ENCODE assay signal across 11 cellular contexts in genomic region chr11:132685174-132685611, GRCh38.
A peak's percentile ranks its signal among the peaks of the same experiment; 100 is the strongest.
DNase-seq lines count a peak whose midpoint lies in the region; ATAC-seq and TF ChIP-seq lines count a peak whose summit lies in the region.
"Had no signal": no experiment of that assay in that cellular context is flagged by ENCODE, and none has a peak within 500 bp of the region (broad histone marks: within the 10 kb centered on the region; RNA-seq: fewer than 3 reads in every experiment).

No MANE protein-coding gene starts in this region.

- H3K9me3 Mint-ChIP-seq in activated naive CD8-positive, alpha-beta T cell treated with anti-CD3 and anti-CD28 coated beads, Interleukin-2, amount 10 ng/mL, durations not matched to agents 7 days and 5 days = no peaks in the 10 kb centered on the region
- H3K9me3 Mint-ChIP-seq in activated naive CD8-positive, alpha-beta T cell treated with anti-CD3 and anti-CD28 coated beads for 36 hours = no peaks in the 10 kb centered on the region
- no peaks in the 10 kb centered on the region for H3K9me3 Mint-ChIP-seq in chondrocyte (ENCODE audit: low read depth)
- no peaks in the 10 kb centered on the region for H3K9me3 Mint-ChIP-seq in stimulated activated effector memory CD8-positive, alpha-beta T cell treated with anti-CD3 and anti-CD28 coated beads, Interleukin-12 subunit alpha, Interleukin-12 subunit beta, amount 100 ng/mL, for 72 hours
- H3K9me3 Mint-ChIP-seq in WTC11 = no peaks in the 10 kb centered on the region; the same call in 1 of the 2 replicates
- H3K9me3 Mint-ChIP-seq: stimulated activated naive B cell treated with anti-CD40 and anti-IgM and Interleukin-4, amounts not matched to agents 10 μg/mL and 1 μg/mL and 100 μg/mL, for 72 hours had no signal

- no peak overlapping the region for H2AK5ac ChIP-seq in mesendoderm (ENCODE audit: low read length)

- no peak overlapping the region for H3K56ac ChIP-seq in mesendoderm (ENCODE audit: low read length)

- H2BK120ac ChIP-seq in mesendoderm (ENCODE audit: low read depth, low read length) = no peak overlapping the region

- no peak overlapping the region for H3K18ac ChIP-seq in mesendoderm (ENCODE audit: low read length)

- no peak overlapping the region for H2BK15ac ChIP-seq in mesendoderm (replicated peaks; ENCODE audit: low read depth)

- DNase-seq in activated naive CD8-positive, alpha-beta T cell treated with anti-CD3 and anti-CD28 coated beads, Interleukin-2, amount 10 ng/mL, durations not matched to agents 7 days and 5 days = no peak
- DNase-seq in activated naive CD8-positive, alpha-beta T cell treated with anti-CD3 and anti-CD28 coated beads for 36 hours = no peak
- DNase-seq in NOMO-1 treated with DMSO at 0.1 percent for 48 hours (lab: John Stamatoyannopoulos, UW; ENCODE audit: unreplicated experiment) (peak; percentile 92), chondrocyte (ENCODE audit: low spot score) (no peak), WTC11 (ENCODE audit: low spot score) (no peak), GM20000 (ENCODE audit: low spot score) (no peak), mesendoderm (no peak)
- DNase-seq in stimulated activated effector memory CD8-positive, alpha-beta T cell treated with anti-CD3 and anti-CD28 coated beads, Interleukin-12 subunit alpha, Interleukin-12 subunit beta, amount 100 ng/mL, for 72 hours (ENCODE audit: low spot score in 2 of 2) = no peak
- DNase-seq: naive thymus-derived CD8-positive, alpha-beta T cell; stimulated activated naive B cell treated with anti-CD40 and anti-IgM and Interleukin-4, amounts not matched to agents 10 μg/mL and 1 μg/mL and 100 μg/mL, for 72 hours had no signal

- H3K36me3 Mint-ChIP-seq in activated naive CD8-positive, alpha-beta T cell treated with anti-CD3 and anti-CD28 coated beads, Interleukin-2, amount 10 ng/mL, durations not matched to agents 7 days and 5 days = no peaks in the 10 kb centered on the region
- no peaks in the 10 kb centered on the region for H3K36me3 Mint-ChIP-seq in activated naive CD8-positive, alpha-beta T cell treated with anti-CD3 and anti-CD28 coated beads for 36 hours
- H3K36me3 Mint-ChIP-seq in chondrocyte (ENCODE audit: low read depth) = no peaks in the 10 kb centered on the region
- H3K36me3 Mint-ChIP-seq in stimulated activated effector memory CD8-positive, alpha-beta T cell treated with anti-CD3 and anti-CD28 coated beads, Interleukin-12 subunit alpha, Interleukin-12 subunit beta, amount 100 ng/mL, for 72 hours = no peaks in the 10 kb centered on the region
- H3K36me3 Mint-ChIP-seq in WTC11 = no peaks in the 10 kb centered on the region
- H3K36me3 Mint-ChIP-seq: naive thymus-derived CD8-positive, alpha-beta T cell; stimulated activated naive B cell treated with anti-CD40 and anti-IgM and Interleukin-4, amounts not matched to agents 10 μg/mL and 1 μg/mL and 100 μg/mL, for 72 hours had no signal

- peak; percentile 50 for ATAC-seq in activated naive CD8-positive, alpha-beta T cell treated with anti-CD3 and anti-CD28 coated beads, Interleukin-2, amount 10 ng/mL, durations not matched to agents 7 days and 5 days (ENCODE audit: low read depth)
- ATAC-seq in stimulated activated effector memory CD8-positive, alpha-beta T cell treated with anti-CD3 and anti-CD28 coated beads, Interleukin-12 subunit alpha, Interleukin-12 subunit beta, amount 100 ng/mL, for 72 hours = peak; percentile 55
- ATAC-seq in WTC11 = no peak
- ATAC-seq: naive thymus-derived CD8-positive, alpha-beta T cell; stimulated activated naive B cell treated with anti-CD40 and anti-IgM and Interleukin-4, amounts not matched to agents 10 μg/mL and 1 μg/mL and 100 μg/mL, for 72 hours had no signal

- peak overlapping the region; percentile 9 for H3K4me3 Mint-ChIP-seq in activated naive CD8-positive, alpha-beta T cell treated with anti-CD3 and anti-CD28 coated beads, Interleukin-2, amount 10 ng/mL, durations not matched to agents 7 days and 5 days
- H3K4me3 Mint-ChIP-seq in activated naive CD8-positive, alpha-beta T cell treated with anti-CD3 and anti-CD28 coated beads for 36 hours = no peak overlapping the region
- no peak overlapping the region for H3K4me3 Mint-ChIP-seq in chondrocyte (ENCODE audit: unreplicated experiment)
- H3K4me3 Mint-ChIP-seq in stimulated activated effector memory CD8-positive, alpha-beta T cell treated with anti-CD3 and anti-CD28 coated beads, Interleukin-12 subunit alpha, Interleukin-12 subunit beta, amount 100 ng/mL, for 72 hours = no peak overlapping the region
- H3K4me3 Mint-ChIP-seq in WTC11 = no peak overlapping the region
- H3K4me3 Mint-ChIP-seq: B cell; naive thymus-derived CD8-positive, alpha-beta T cell; stimulated activated naive B cell treated with anti-CD40 and anti-IgM and Interleukin-4, amounts not matched to agents 10 μg/mL and 1 μg/mL and 100 μg/mL, for 72 hours had no signal

- H3K79me2 ChIP-seq in mesendoderm (ENCODE audit: control insufficient read depth, insufficient read depth, low read length) = no peaks in the 10 kb centered on the region

- H3K4me3 ChIP-seq in mesendoderm (ENCODE audit: low read length) = no peak overlapping the region

- no peak overlapping the region for H3K27ac Mint-ChIP-seq in activated naive CD8-positive, alpha-beta T cell treated with anti-CD3 and anti-CD28 coated beads, Interleukin-2, amount 10 ng/mL, durations not matched to agents 7 days and 5 days
- H3K27ac Mint-ChIP-seq in activated naive CD8-positive, alpha-beta T cell treated with anti-CD3 and anti-CD28 coated beads for 36 hours = no peak overlapping the region
- H3K27ac Mint-ChIP-seq in chondrocyte (ENCODE audit: unreplicated experiment) (peak overlapping the region; percentile 93), WTC11 (no peak overlapping the region)
- no peak overlapping the region for H3K27ac Mint-ChIP-seq in stimulated activated effector memory CD8-positive, alpha-beta T cell treated with anti-CD3 and anti-CD28 coated beads, Interleukin-12 subunit alpha, Interleukin-12 subunit beta, amount 100 ng/mL, for 72 hours
- H3K27ac Mint-ChIP-seq: B cell; naive thymus-derived CD8-positive, alpha-beta T cell; stimulated activated naive B cell treated with anti-CD40 and anti-IgM and Interleukin-4, amounts not matched to agents 10 μg/mL and 1 μg/mL and 100 μg/mL, for 72 hours had no signal

- H3K23ac ChIP-seq in mesendoderm (ENCODE audit: low read length) = no peak overlapping the region

- H2BK5ac ChIP-seq in mesendoderm (ENCODE audit: low read length) = no peak overlapping the region

- H3K9ac ChIP-seq in mesendoderm (ENCODE audit: low read length) = no peak overlapping the region

- POLR2A ChIA-PET in activated naive CD8-positive, alpha-beta T cell treated with anti-CD3 and anti-CD28 coated beads, Interleukin-2, amount 10 ng/mL, durations not matched to agents 7 days and 5 days (lab: Charles Lee) = no interaction called here
- POLR2A ChIA-PET in WTC11 (lab: Charles Lee) = interaction anchor here (0.6 kb wide), 1 partner anchor 297 kb away, joined by 4 read pairs; no protein-coding TSS in a partner anchor

- TF ChIP-seq CTCF in chondrocyte (IDR thresholded peaks at IDR 0.05) (no peak), WTC11 (IDR thresholded peaks at IDR 0.05) (no peak), GM20000 (IDR thresholded peaks at IDR 0.05; ENCODE audit: extremely low read depth, missing control alignments) (no peak)

- H3K27ac ChIP-seq in mesendoderm (ENCODE audit: low read depth, low read length) = no peak overlapping the region

- H4K5ac ChIP-seq in mesendoderm (ENCODE audit: low read length) = no peak overlapping the region

- no peaks in the 10 kb centered on the region for H3K27me3 ChIP-seq in mesendoderm (ENCODE audit: insufficient read depth, low read length, poor library complexity)

- no peak overlapping the region for H3K4me2 ChIP-seq in mesendoderm (ENCODE audit: low read length)

- peaks cover 10% of the 10 kb centered on the region for H3K4me1 Mint-ChIP-seq in activated naive CD8-positive, alpha-beta T cell treated with anti-CD3 and anti-CD28 coated beads, Interleukin-2, amount 10 ng/mL, durations not matched to agents 7 days and 5 days
- peaks cover 11% of the 10 kb centered on the region for H3K4me1 Mint-ChIP-seq in activated naive CD8-positive, alpha-beta T cell treated with anti-CD3 and anti-CD28 coated beads for 36 hours
- H3K4me1 Mint-ChIP-seq in chondrocyte (ENCODE audit: low read depth) (peaks cover 53% of the 10 kb centered on the region), WTC11 (peaks cover 18% of the 10 kb centered on the region)
- peaks cover 14% of the 10 kb centered on the region for H3K4me1 Mint-ChIP-seq in stimulated activated effector memory CD8-positive, alpha-beta T cell treated with anti-CD3 and anti-CD28 coated beads, Interleukin-12 subunit alpha, Interleukin-12 subunit beta, amount 100 ng/mL, for 72 hours
- H3K4me1 Mint-ChIP-seq: B cell; stimulated activated naive B cell treated with anti-CD40 and anti-IgM and Interleukin-4, amounts not matched to agents 10 μg/mL and 1 μg/mL and 100 μg/mL, for 72 hours had no signal

- no peaks in the 10 kb centered on the region for H3K36me3 ChIP-seq in mesendoderm (ENCODE audit: control insufficient read depth, insufficient read depth, low read length)

- whole genome bisulfite sequencing in mesendoderm (ENCODE audit: extremely low coverage, insufficient coverage, low lambda C conversion rate) = no CpG with 5 or more reads among the region's 3 CpGs

- no peaks in the 10 kb centered on the region for H3K4me1 ChIP-seq in mesendoderm (ENCODE audit: control insufficient read depth, low read depth, low read length)

- CTCF ChIA-PET in WTC11 (lab: Charles Lee) = no interaction called here

- H3K27me3 Mint-ChIP-seq in activated naive CD8-positive, alpha-beta T cell treated with anti-CD3 and anti-CD28 coated beads, Interleukin-2, amount 10 ng/mL, durations not matched to agents 7 days and 5 days = peaks cover 3% of the 10 kb centered on the region
- no peaks in the 10 kb centered on the region for H3K27me3 Mint-ChIP-seq in activated naive CD8-positive, alpha-beta T cell treated with anti-CD3 and anti-CD28 coated beads for 36 hours
- H3K27me3 Mint-ChIP-seq in chondrocyte (ENCODE audit: low read depth) = no peaks in the 10 kb centered on the region
- no peaks in the 10 kb centered on the region; the same call in 1 of the 2 replicates for H3K27me3 Mint-ChIP-seq in WTC11 (ENCODE audit: low read depth)
- H3K27me3 Mint-ChIP-seq: B cell; naive thymus-derived CD8-positive, alpha-beta T cell; stimulated activated naive B cell treated with anti-CD40 and anti-IgM and Interleukin-4, amounts not matched to agents 10 μg/mL and 1 μg/mL and 100 μg/mL, for 72 hours had no signal

- H3K4ac ChIP-seq in mesendoderm (ENCODE audit: low read depth, low read length) = no peak overlapping the region

- no peak overlapping the region for H4K8ac ChIP-seq in mesendoderm (ENCODE audit: low read depth, low read length)

- no peaks in the 10 kb centered on the region for H3K79me1 ChIP-seq in mesendoderm (ENCODE audit: low read length)
